In genomic region chr14:93775744-93776143, GRCh38 we compare ENCODE assay signal across 27 cellular contexts. TPM values are rescaled to one million over a fixed set of nuclear protein-coding genes. Genes with fewer than 3 reads are reported as not detected.
"Had no signal": no experiment of that assay in that cellular context is flagged by ENCODE, and none has a peak within 500 bp of the region (broad histone marks: within the 10 kb centered on the region; RNA-seq: fewer than 3 reads in every experiment).

No MANE protein-coding gene starts in this region.

- H3K9me3 ChIP-seq: adrenal gland, breast epithelium, psoas muscle had no signal

- H3K27me3 ChIP-seq: adrenal gland, breast epithelium, neural progenitor cell, spleen had no signal

- FAIRE-seq: astrocyte, kidney, TTC549, urothelium cell line had no signal

- DNase-seq: activated B cell treated with CpG ODN at 0.5 μM for 24 hours; activated CD4-positive, alpha-beta memory T cell treated with anti-CD3 and anti-CD28 coated beads for 36 hours; activated CD4-positive, alpha-beta T cell treated with anti-CD3 and anti-CD28 coated beads for 4 hours; activated gamma-delta T cell treated with Interleukin-2 at 50 U/mL for 16 hours; activated T-cell treated with anti-CD3 and anti-CD28 coated beads for 4 hours; adrenal gland; cerebellar nuclear complex; cortex of kidney; effector CD4-positive, alpha-beta T cell; hypothalamus; kidney; left ventricle myocardium superior; naive thymus-derived CD4-positive, alpha-beta T cell; psoas muscle; spleen; stimulated activated CD4-positive, alpha-beta T cell treated with anti-CD3 and anti-CD28 coated beads, Interleukin-4, amount 100 ng/mL, for 4 hours had no signal

- H3K36me3 ChIP-seq: adrenal gland, breast epithelium, neural progenitor cell, spleen had no signal

- H3K4me2 ChIP-seq: neural progenitor cell had no signal

- ATAC-seq: activated naive CD4-positive, alpha-beta T cell treated with anti-CD3 and anti-CD28 coated beads, Interleukin-2, amount 50 U/mL, for 72 hours; left ventricle myocardium superior; naive thymus-derived CD4-positive, alpha-beta T cell; psoas muscle; stimulated activated memory B cell treated with anti-CD40 and anti-IgM and Interleukin-4, amounts not matched to agents 10 μg/mL and 1 μg/mL and 100 μg/mL, for 72 hours had no signal

- H3K27ac ChIP-seq: adrenal gland, breast epithelium, neural progenitor cell, psoas muscle, spleen had no signal

- H3K9ac ChIP-seq: neural progenitor cell had no signal

- H3K4me3 ChIP-seq: adrenal gland, breast epithelium, neural progenitor cell, psoas muscle, spleen had no signal

- H2AFZ ChIP-seq: neural progenitor cell had no signal

- H3K4me1 ChIP-seq: adrenal gland, breast epithelium, spleen had no signal

RNA-seq across cellular contexts. Expression of gene PRIMA1, which starts 12.5 kb away (rescaled TPM):
- total RNA-seq: activated B cell treated with CpG ODN at 0.5 μM for 24 hours; activated CD4-positive, alpha-beta memory T cell treated with anti-CD3 and anti-CD28 coated beads for 36 hours; activated naive CD4-positive, alpha-beta T cell treated with anti-CD3 and anti-CD28 coated beads, Interleukin-2, amount 50 U/mL, for 72 hours; activated T-helper 1 cell treated with anti-CD3 and anti-CD28 coated beads, Interleukin-12 subunit alpha, Interleukin-12 subunit beta, Interleukin-2, Interleukin-4 antibody, amounts not matched to agents 30 ng/mL and 10 ng/mL and 1 ng/mL, durations not matched to agents 14 hours and 24 hours and 36 hours; astrocyte; fibroblast of villous mesenchyme; mononuclear cell; naive thymus-derived CD4-positive, alpha-beta T cell; osteocyte had no signal
- polyA plus RNA-seq: naive thymus-derived CD4-positive, alpha-beta T cell had no signal
